ENCODE assay signal across 30 cellular contexts in genomic region chr15:87142096-87142495, GRCh38.
"Had no signal": no experiment of that assay in that cellular context is flagged by ENCODE, and none has a peak within 500 bp of the region (broad histone marks: within the 10 kb centered on the region; RNA-seq: fewer than 3 reads in every experiment).

No MANE protein-coding gene starts in this region.

- H3K4me1 Mint-ChIP-seq: activated CD4-positive, alpha-beta T cell treated with anti-CD3 and anti-CD28 coated beads, Interleukin-2, amount 10 ng/mL, durations not matched to agents 7 days and 5 days; activated naive CD4-positive, alpha-beta T cell treated with anti-CD3 and anti-CD28 coated beads, Interleukin-2, amount 50 U/mL, for 24 hours; activated naive CD8-positive, alpha-beta T cell treated with anti-CD3 and anti-CD28 coated beads, Interleukin-2, amount 10 ng/mL, durations not matched to agents 7 days and 5 days; central memory CD8-positive, alpha-beta T cell had no signal

- H3K27ac ChIP-seq: cardiac muscle cell, SJSA1 had no signal

- H3K27me3 ChIP-seq: cardiac muscle cell, SJSA1 had no signal

- H3K4me1 ChIP-seq: SJSA1 had no signal

- H3K9me3 Mint-ChIP-seq: T-helper 1 cell treated with Interleukin-12 subunit alpha and Interleukin-12 subunit beta and Interleukin-4 antibody, amounts not matched to agents 30 μg/mL and 1 μg/mL, for 36 hours had no signal

- H3K9me3 ChIP-seq: SJSA1, SK-N-SH had no signal

- H3K4me2 ChIP-seq: SK-N-SH had no signal

- DNase-seq: activated CD4-positive, alpha-beta T cell treated with anti-CD3 and anti-CD28 coated beads, Interleukin-2, amount 10 ng/mL, durations not matched to agents 7 days and 5 days; activated CD4-positive, alpha-beta T cell treated with anti-CD3 and anti-CD28 coated beads, Interleukin-2, amount 50 U/mL, for 48 hours; activated CD8-positive, alpha-beta T cell treated with anti-CD3 and anti-CD28 coated beads, Interleukin-2, amount 10 ng/mL, durations not matched to agents 7 days and 5 days; activated gamma-delta T cell; activated naive CD4-positive, alpha-beta T cell treated with Interleukin-2 at 50 U/mL for 16 hours; activated naive CD8-positive, alpha-beta T cell treated with anti-CD3 and anti-CD28 coated beads, Interleukin-2, amount 10 ng/mL, durations not matched to agents 7 days and 5 days; activated T-cell treated with anti-CD3 and anti-CD28 coated beads, Interleukin-2, amount 50 U/mL, for 24 hours; Kasumi-1; MM.1S; MV-4-11; NCI-H1092; NCI-H146; NCI-H187; NCI-H2029 treated with DMSO at 0.1 percent for 48 hours; NCI-H2107; NCI-H2171; NCI-H2227 treated with DMSO at 0.1 percent for 48 hours; NCI-H446 treated with DMSO at 0.1 percent for 48 hours; NCI-H524; RPMI8226; SHP77 treated with DMSO at 0.1 percent for 48 hours; SK-N-SH had no signal

- H3K27me3 Mint-ChIP-seq: activated CD4-positive, alpha-beta T cell treated with anti-CD3 and anti-CD28 coated beads, Interleukin-2, amount 10 ng/mL, durations not matched to agents 7 days and 5 days; activated naive CD8-positive, alpha-beta T cell treated with anti-CD3 and anti-CD28 coated beads, Interleukin-2, amount 10 ng/mL, durations not matched to agents 7 days and 5 days had no signal

- H3K4me3 ChIP-seq: cardiac muscle cell, SJSA1 had no signal

- H3K9ac ChIP-seq: SK-N-SH had no signal

- H3K4me3 Mint-ChIP-seq: activated CD4-positive, alpha-beta T cell treated with anti-CD3 and anti-CD28 coated beads, Interleukin-2, amount 10 ng/mL, durations not matched to agents 7 days and 5 days; activated CD8-positive, alpha-beta T cell treated with anti-CD3 and anti-CD28 coated beads, Interleukin-2, amount 10 ng/mL, durations not matched to agents 7 days and 5 days; activated naive CD4-positive, alpha-beta T cell treated with anti-CD3 and anti-CD28 coated beads, Interleukin-2, amount 50 U/mL, for 24 hours; activated naive CD8-positive, alpha-beta T cell treated with anti-CD3 and anti-CD28 coated beads, Interleukin-2, amount 10 ng/mL, durations not matched to agents 7 days and 5 days; activated T-cell treated with anti-CD3 and anti-CD28 coated beads, Interleukin-2, amount 50 U/mL, for 24 hours; central memory CD8-positive, alpha-beta T cell; T-helper 1 cell treated with Interleukin-12 subunit alpha and Interleukin-12 subunit beta and Interleukin-4 antibody, amounts not matched to agents 30 μg/mL and 1 μg/mL, for 36 hours; T-helper 2 cell treated with Interferon-gamma antibody and Interleukin-4, amounts not matched to agents 5 μg/mL and 100 μg/mL, for 36 hours had no signal

- ATAC-seq: activated CD8-positive, alpha-beta T cell treated with anti-CD3 and anti-CD28 coated beads, Interleukin-2, amount 10 ng/mL, durations not matched to agents 7 days and 5 days; Panc1 had no signal

- H3K36me3 ChIP-seq: cardiac muscle cell, SJSA1 had no signal

- H3K36me3 Mint-ChIP-seq: activated naive CD8-positive, alpha-beta T cell treated with anti-CD3 and anti-CD28 coated beads, Interleukin-2, amount 10 ng/mL, durations not matched to agents 7 days and 5 days had no signal

- H3K27ac Mint-ChIP-seq: activated CD4-positive, alpha-beta T cell treated with anti-CD3 and anti-CD28 coated beads, Interleukin-2, amount 10 ng/mL, durations not matched to agents 7 days and 5 days; activated CD8-positive, alpha-beta T cell treated with anti-CD3 and anti-CD28 coated beads, Interleukin-2, amount 10 ng/mL, durations not matched to agents 7 days and 5 days; activated naive CD4-positive, alpha-beta T cell treated with anti-CD3 and anti-CD28 coated beads, Interleukin-2, amount 50 U/mL, for 24 hours; activated naive CD8-positive, alpha-beta T cell treated with anti-CD3 and anti-CD28 coated beads, Interleukin-2, amount 10 ng/mL, durations not matched to agents 7 days and 5 days; activated T-cell treated with anti-CD3 and anti-CD28 coated beads, Interleukin-2, amount 50 U/mL, for 24 hours; activated T-helper 2 cell treated with anti-CD3 and anti-CD28 coated beads, Interferon-gamma antibody, Interleukin-2, Interleukin-4, amounts not matched to agents 10 μg/mL and 5 μg/mL and 100 μg/mL, durations not matched to agents 14 hours and 24 hours and 36 hours; T-helper 1 cell treated with Interleukin-12 subunit alpha and Interleukin-12 subunit beta and Interleukin-4 antibody, amounts not matched to agents 30 μg/mL and 1 μg/mL, for 36 hours; T-helper 2 cell treated with Interferon-gamma antibody and Interleukin-4, amounts not matched to agents 5 μg/mL and 100 μg/mL, for 36 hours had no signal
